20 cellular contexts compared by ENCODE assay signal in genomic region chr20:58626076-58626475, GRCh38.
"Had no signal": no experiment of that assay in that cellular context is flagged by ENCODE, and none has a peak within 500 bp of the region (broad histone marks: within the 10 kb centered on the region; RNA-seq: fewer than 3 reads in every experiment).

No MANE protein-coding gene starts in this region.

- H3K27me3 ChIP-seq: body of pancreas, cardiac muscle cell, foreskin keratinocyte, pancreas, right atrium auricular region, upper lobe of right lung had no signal

- H3K4me3 ChIP-seq: body of pancreas, cardiac muscle cell, lower lobe of right lung, pancreas, psoas muscle, right atrium auricular region, upper lobe of right lung had no signal

- H3K9me3 ChIP-seq: body of pancreas, lower lobe of right lung, pancreas, psoas muscle, right atrium auricular region, upper lobe of right lung had no signal

- H3K27me3 Mint-ChIP-seq: activated naive CD8-positive, alpha-beta T cell treated with anti-CD3 and anti-CD28 coated beads, Interleukin-2, amount 50 U/mL, for 24 hours had no signal

- H3K9me3 Mint-ChIP-seq: activated T-helper 1 cell treated with anti-CD3 and anti-CD28 coated beads, Interleukin-12 subunit alpha, Interleukin-12 subunit beta, Interleukin-2, Interleukin-4 antibody, amounts not matched to agents 30 ng/mL and 10 ng/mL and 1 ng/mL, durations not matched to agents 14 hours and 24 hours and 36 hours; mesothelial cell of epicardium; natural killer cell treated with Interleukin-12 subunit alpha and Interleukin-12 subunit beta and Interleukin-15 and Interleukin-18, amount 100 ng/mL, for 72 hours had no signal

- H3K4me3 Mint-ChIP-seq: activated CD8-positive, alpha-beta T cell treated with anti-CD3 and anti-CD28 coated beads, Interleukin-2, amount 10 ng/mL, durations not matched to agents 7 days and 5 days; activated naive CD8-positive, alpha-beta T cell treated with anti-CD3 and anti-CD28 coated beads, Interleukin-2, amount 50 U/mL, for 24 hours; activated T-helper 1 cell treated with anti-CD3 and anti-CD28 coated beads, Interleukin-12 subunit alpha, Interleukin-12 subunit beta, Interleukin-2, Interleukin-4 antibody, amounts not matched to agents 30 ng/mL and 10 ng/mL and 1 ng/mL, durations not matched to agents 14 hours and 24 hours and 36 hours; mesothelial cell of epicardium; natural killer cell treated with Interleukin-12 subunit alpha and Interleukin-12 subunit beta and Interleukin-15 and Interleukin-18, amount 100 ng/mL, for 72 hours had no signal

- H3K27ac Mint-ChIP-seq: activated CD8-positive, alpha-beta T cell treated with anti-CD3 and anti-CD28 coated beads, Interleukin-2, amount 10 ng/mL, durations not matched to agents 7 days and 5 days; activated T-helper 1 cell treated with anti-CD3 and anti-CD28 coated beads, Interleukin-12 subunit alpha, Interleukin-12 subunit beta, Interleukin-2, Interleukin-4 antibody, amounts not matched to agents 30 ng/mL and 10 ng/mL and 1 ng/mL, durations not matched to agents 14 hours and 24 hours and 36 hours; mesothelial cell of epicardium had no signal

- DNase-seq: activated CD4-positive, alpha-beta T cell treated with anti-CD3 and anti-CD28 coated beads, Interleukin-2, amount 50 U/mL, for 1 hour; activated CD4-positive, CD25-positive, alpha-beta regulatory T cell treated with anti-CD3 and anti-CD28 coated beads, Interleukin-2, amount 50 U/mL, for 72 hours; activated CD8-positive, alpha-beta T cell treated with anti-CD3 and anti-CD28 coated beads, Interleukin-2, amount 10 ng/mL, durations not matched to agents 7 days and 5 days; activated gamma-delta T cell; activated naive CD4-positive, alpha-beta T cell treated with anti-CD3 and anti-CD28 coated beads, Interleukin-2, amount 50 U/mL, for 16 hours; activated naive CD8-positive, alpha-beta T cell treated with anti-CD3 and anti-CD28 coated beads, Interleukin-2, amount 50 U/mL, for 24 hours; body of pancreas; foreskin keratinocyte; lower lobe of right lung; pancreas; psoas muscle; stimulated activated CD4-positive, alpha-beta T cell treated with anti-CD3 and anti-CD28 coated beads, Interleukin-4, amount 100 ng/mL, for 24 hours; stimulated activated naive CD4-positive, alpha-beta T cell treated with Interleukin-2 at 50 U/mL for 16 hours; upper lobe of right lung had no signal

- FAIRE-seq: pancreas had no signal

- H3K36me3 Mint-ChIP-seq: mesothelial cell of epicardium; natural killer cell treated with Interleukin-12 subunit alpha and Interleukin-12 subunit beta and Interleukin-15 and Interleukin-18, amount 100 ng/mL, for 72 hours had no signal

- H3K4me1 ChIP-seq: body of pancreas, lower lobe of right lung, pancreas, psoas muscle, right atrium auricular region, upper lobe of right lung had no signal

- H3K36me3 ChIP-seq: cardiac muscle cell, lower lobe of right lung, pancreas, right atrium auricular region, upper lobe of right lung had no signal

- H3K27ac ChIP-seq: body of pancreas, cardiac muscle cell, foreskin keratinocyte, lower lobe of right lung, pancreas, psoas muscle, right atrium auricular region, upper lobe of right lung had no signal

- ATAC-seq: activated CD8-positive, alpha-beta T cell treated with anti-CD3 and anti-CD28 coated beads, Interleukin-2, amount 10 ng/mL, durations not matched to agents 7 days and 5 days; activated naive CD8-positive, alpha-beta T cell treated with anti-CD3 and anti-CD28 coated beads, Interleukin-2, amount 50 U/mL, for 24 hours; body of pancreas; foreskin keratinocyte; left lobe of liver; lower lobe of right lung; natural killer cell treated with Interleukin-12 subunit alpha and Interleukin-12 subunit beta and Interleukin-15 and Interleukin-18, amount 100 ng/mL, for 72 hours; pancreas; psoas muscle; upper lobe of right lung had no signal
